Comparison of ENCODE assay signal across 1 cellular context in the genomic region with DNA sequence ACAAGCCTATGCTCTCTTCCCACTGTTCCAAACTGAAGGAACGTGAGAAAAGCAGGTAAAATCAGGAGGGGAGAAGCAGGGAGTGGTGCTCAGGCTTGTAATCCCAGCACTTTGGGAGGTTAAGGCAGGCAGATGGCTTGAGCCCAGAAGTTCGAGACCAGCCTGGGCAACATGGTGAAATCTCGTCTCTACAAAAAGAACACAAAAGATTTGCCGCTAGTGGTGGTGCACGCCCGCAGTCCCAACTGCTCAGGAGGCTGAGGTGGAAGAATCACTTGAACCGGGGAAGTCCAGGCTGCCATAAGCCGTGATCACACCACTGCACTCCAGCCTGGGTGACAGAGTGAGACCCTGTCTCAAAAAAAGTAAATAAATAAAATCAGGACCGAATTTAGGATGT.
TF ChIP-seq lines count a peak whose summit lies in the region.

No MANE protein-coding gene starts in this region.

TF ChIP-seq in GM23338, 12 proteins besides CTCF, POLR2A, EP300 and RAD21 (continued from another document):
- TF ChIP-seq, protein P1, sequence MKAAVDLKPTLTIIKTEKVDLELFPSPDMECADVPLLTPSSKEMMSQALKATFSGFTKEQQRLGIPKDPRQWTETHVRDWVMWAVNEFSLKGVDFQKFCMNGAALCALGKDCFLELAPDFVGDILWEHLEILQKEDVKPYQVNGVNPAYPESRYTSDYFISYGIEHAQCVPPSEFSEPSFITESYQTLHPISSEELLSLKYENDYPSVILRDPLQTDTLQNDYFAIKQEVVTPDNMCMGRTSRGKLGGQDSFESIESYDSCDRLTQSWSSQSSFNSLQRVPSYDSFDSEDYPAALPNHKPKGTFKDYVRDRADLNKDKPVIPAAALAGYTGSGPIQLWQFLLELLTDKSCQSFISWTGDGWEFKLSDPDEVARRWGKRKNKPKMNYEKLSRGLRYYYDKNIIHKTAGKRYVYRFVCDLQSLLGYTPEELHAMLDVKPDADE (IDR thresholded peaks at IDR 0.05) = no peak
- TF ChIP-seq POLR2AphosphoS5 (IDR thresholded peaks at IDR 0.05; ENCODE audit: low read depth) = no peak
- TF ChIP-seq ZNF462 (CRISPR knock-in tag; IDR thresholded peaks at IDR 0.05) = no peak
- TF ChIP-seq EZH2 (IDR thresholded peaks at IDR 0.05; ENCODE audit: low read depth, unreplicated experiment) = no peak
- TF ChIP-seq NANOG (IDR thresholded peaks at IDR 0.05; ENCODE audit: borderline replicate concordance) = no peak
- TF ChIP-seq ZNF114 (CRISPR knock-in tag; IDR thresholded peaks at IDR 0.05) = no peak
- no peak for TF ChIP-seq JUNB (IDR thresholded peaks at IDR 0.05; ENCODE audit: unreplicated experiment)
- TF ChIP-seq EZH2phosphoT487 (IDR thresholded peaks at IDR 0.05; ENCODE audit: unreplicated experiment) = no peak
